ENCODE assay signal across 23 cellular contexts in the genomic region with DNA sequence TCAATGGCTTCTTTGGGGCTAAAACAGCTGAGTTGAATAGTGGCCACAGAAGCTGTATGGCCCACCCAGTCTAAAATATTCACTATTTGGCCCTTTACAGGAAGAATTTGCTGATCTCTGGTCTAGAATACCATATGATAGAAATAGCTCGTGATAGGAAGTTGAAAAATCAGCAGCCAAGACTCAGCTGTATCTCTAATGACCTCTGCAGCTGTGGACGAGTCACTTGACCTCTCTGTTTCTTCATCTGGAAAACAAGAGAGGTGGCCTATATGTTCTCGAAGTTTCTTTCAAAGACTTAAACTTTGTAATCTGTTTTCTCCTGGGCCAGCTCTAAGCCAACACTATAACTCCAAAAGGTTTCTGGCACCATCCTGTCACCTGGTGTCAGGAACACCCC.
DNase-seq lines count a peak whose midpoint lies in the region; ATAC-seq and TF ChIP-seq lines count a peak whose summit lies in the region.
"Had no signal": no experiment of that assay in that cellular context is flagged by ENCODE, and none has a peak within 500 bp of the region (broad histone marks: within the 10 kb centered on the region; RNA-seq: fewer than 3 reads in every experiment).

No MANE protein-coding gene starts in this region.

- peaks cover 7% of the 10 kb centered on the region for H3K4me1 Mint-ChIP-seq in nephron

- no peak for ATAC-seq in HG02938 (IDR thresholded peaks at IDR 0.05; ENCODE audit: unreplicated experiment)
- ATAC-seq: GM12878, Panc1 had no signal

- no peaks in the 10 kb centered on the region for H3K36me3 Mint-ChIP-seq in nephron (ENCODE audit: low read depth)

- DNase-seq in HCEC 1CT (peak; percentile 43), choroid plexus epithelial cell (ENCODE audit: low read depth) (peak; percentile 59), fibroblast of villous mesenchyme (ENCODE audit: low read depth) (peak; percentile 50), AML-193 (lab: John Stamatoyannopoulos, UW) (no peak), GM03348 (ENCODE audit: low spot score) (no peak)
- DNase-seq in activated effector memory CD4-positive, alpha-beta T cell treated with anti-CD3 and anti-CD28 coated beads, Interleukin-2, amount 50 U/mL, for 16 hours, result no peak
- DNase-seq: BE2C, GM23248, H9, Kasumi-1, MG63, NCI-H1417, NCI-H1694 treated with DMSO at 0.1 percent for 48 hours, NCI-H2081 treated with DMSO at 0.1 percent for 48 hours, NCI-H2171 treated with DMSO at 0.1 percent for 48 hours, NCI-H524 treated with DMSO at 0.1 percent for 48 hours, NCI-H82, SJCRH30 had no signal

- H3K4me3 ChIP-seq in choroid plexus epithelial cell (ENCODE audit: low read depth, low read length) (no peak overlapping the region), fibroblast of villous mesenchyme (ENCODE audit: low read depth, low read length) (no peak overlapping the region)
- H3K4me3 ChIP-seq: GM12878, GM23248, MG63, SJCRH30 had no signal

- H3K27me3 Mint-ChIP-seq in nephron (ENCODE audit: low read depth), result peaks cover 7% of the 10 kb centered on the region

- H3K9me3 Mint-ChIP-seq in nephron, result no peaks in the 10 kb centered on the region
- H3K9me3 Mint-ChIP-seq: H9 had no signal

- no peak overlapping the region for H3K4me3 Mint-ChIP-seq in nephron
- H3K4me3 Mint-ChIP-seq: H9, IgD-negative memory B cell had no signal

- no peak for TF ChIP-seq CTCF in choroid plexus epithelial cell (conservative IDR thresholded peaks at IDR 0.05; ENCODE audit: low read depth, low read length)
- TF ChIP-seq CTCF in fibroblast of villous mesenchyme (IDR thresholded peaks at IDR 0.05; ENCODE audit: insufficient read depth, low read depth, low read length), result no peak
- no peak for TF ChIP-seq CTCF in nephron (IDR thresholded peaks at IDR 0.05; ENCODE audit: unreplicated experiment in 3 of 3)

- peak overlapping the region in 2 of 3 experiments; percentile 25 to 42 for H3K27ac Mint-ChIP-seq in nephron
- H3K27ac Mint-ChIP-seq: IgD-negative memory B cell had no signal

Comparison
In these comparisons a context has a peak if more than half of its experiments do, and no peak if none do; other contexts are left out.
1. DNase-seq: peak in HCEC 1CT (single experiment), choroid plexus epithelial cell (single experiment) and fibroblast of villous mesenchyme (single experiment); none in AML-193 (0 of 2), activated effector memory CD4-positive, alpha-beta T cell treated with anti-CD3 and anti-CD28 coated beads, Interleukin-2, amount 50 U/mL, for 16 hours (single experiment) and GM03348 (single experiment).